Comparison of ENCODE assay signal across 26 cellular contexts in the genomic region with DNA sequence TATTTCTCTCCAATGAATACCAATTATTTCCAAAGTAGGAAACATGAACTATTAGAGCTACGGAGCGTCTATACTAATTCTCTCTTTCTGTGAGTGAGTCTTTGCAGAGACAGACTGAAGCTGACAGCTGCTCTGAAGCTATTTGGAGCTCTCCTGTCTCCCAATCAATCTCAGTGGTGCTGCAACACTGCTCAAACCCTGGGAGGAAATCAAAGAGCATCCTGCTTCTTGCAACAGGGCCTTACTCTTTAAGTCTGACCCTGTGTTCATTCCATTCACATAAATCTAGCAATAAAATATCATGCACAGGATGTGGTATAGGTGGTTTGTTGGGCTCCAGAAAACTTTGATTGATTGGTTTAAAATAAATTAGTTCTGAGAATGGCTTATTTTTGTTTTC.
DNase-seq lines count a peak whose midpoint lies in the region; ATAC-seq, FAIRE-seq and TF ChIP-seq lines count a peak whose summit lies in the region.
"Had no signal": no experiment of that assay in that cellular context is flagged by ENCODE, and none has a peak within 500 bp of the region (broad histone marks: within the 10 kb centered on the region; RNA-seq: fewer than 3 reads in every experiment).

No MANE protein-coding gene starts in this region.

- H4K20me1 ChIP-seq in PC-3 (ENCODE audit: low read length): no peaks in the 10 kb centered on the region
- no peaks in the 10 kb centered on the region for H4K20me1 ChIP-seq in GM23338 (replicated peaks; ENCODE audit: insufficient read depth)

- H3K4me3 ChIP-seq in A549: no peak overlapping the region
- no peak overlapping the region for H3K4me3 ChIP-seq in PC-3 (ENCODE audit: low read length)
- no peak overlapping the region for H3K4me3 ChIP-seq in GM23338
- no peak overlapping the region for H3K4me3 ChIP-seq in Peyer's patch
- H3K4me3 ChIP-seq: GM12878 had no signal

- H3K36me3 ChIP-seq in PC-3 (ENCODE audit: low read depth, low read length) (no peaks in the 10 kb centered on the region), GM23338 (ENCODE audit: insufficient read depth) (no peaks in the 10 kb centered on the region), Peyer's patch (no peaks in the 10 kb centered on the region)

- ATAC-seq in A549 (no peak), PC-3 (peak; percentile 35; the same call in 1 of the 2 replicates), GM23338 (no peak), GM21723 (IDR thresholded peaks at IDR 0.05; ENCODE audit: unreplicated experiment) (no peak)
- ATAC-seq: GM12878 had no signal

- TF ChIP-seq POLR2A in A549 (IDR thresholded peaks at IDR 0.05; ENCODE audit: low read length) (no peak), Peyer's patch (IDR thresholded peaks at IDR 0.05) (no peak)

- H3K36me3 Mint-ChIP-seq in mesothelial cell of epicardium (no peaks in the 10 kb centered on the region), GM23338 (ENCODE audit: low read depth) (no peaks in the 10 kb centered on the region)
- H3K36me3 Mint-ChIP-seq: IgD-negative memory B cell had no signal

- H3K9me3 Mint-ChIP-seq in mesothelial cell of epicardium (no peaks in the 10 kb centered on the region), GM23338 (no peaks in the 10 kb centered on the region)

- H3F3A ChIP-seq in PC-3 (ENCODE audit: low read length, unreplicated experiment): no peaks in the 10 kb centered on the region
- H3F3A ChIP-seq in GM23338 (replicated peaks; ENCODE audit: low read depth): no peaks in the 10 kb centered on the region

- no peak for TF ChIP-seq RAD21 in A549 (conservative IDR thresholded peaks at IDR 0.05 in 1 of 2, IDR thresholded peaks at IDR 0.05 in 1 of 2)

- 92% methylated on average over 2 of the region's 2 CpGs for WGBS in A549 (ENCODE audit: missing lambda C conversion rate)

- H3K27ac Mint-ChIP-seq in mesothelial cell of epicardium (peak overlapping the region; percentile 77), GM23338 (no peak overlapping the region)
- H3K27ac Mint-ChIP-seq: CD4-positive, alpha-beta T cell; IgD-negative memory B cell had no signal

- POLR2A ChIA-PET in A549 (lab: Yijun Ruan, JAX): no interaction called here
- POLR2A ChIA-PET in PC-3 (lab: Charles Lee; ENCODE audit: unreplicated experiment): no interaction called here

- no peak for TF ChIP-seq EP300 in A549 (IDR thresholded peaks at IDR 0.05)

- peaks cover 75% of the 10 kb centered on the region for H3K4me1 Mint-ChIP-seq in mesothelial cell of epicardium
- H3K4me1 Mint-ChIP-seq in GM23338: no peaks in the 10 kb centered on the region
- H3K4me1 Mint-ChIP-seq: IgD-negative memory B cell had no signal

- H3K4me3 Mint-ChIP-seq in mesothelial cell of epicardium: no peak overlapping the region
- no peak overlapping the region for H3K4me3 Mint-ChIP-seq in GM23338
- H3K4me3 Mint-ChIP-seq: CD4-positive, alpha-beta T cell; IgD-negative memory B cell had no signal

- peak; percentile 49 for FAIRE-seq in A549 (lab: Jason Lieb, UNC)
- FAIRE-seq: GM12878 had no signal

- CTCF ChIA-PET in A549 (lab: Yijun Ruan, JAX): interaction anchor here (1.2 kb wide), 1 partner anchor 12 kb away, joined by 4 read pairs; no protein-coding TSS in a partner anchor
- CTCF ChIA-PET in PC-3 (lab: Charles Lee): no interaction called here

- H3K27me3 Mint-ChIP-seq in mesothelial cell of epicardium (ENCODE audit: low read depth) (no peaks in the 10 kb centered on the region), GM23338 (ENCODE audit: insufficient read depth, low read depth, poor library complexity) (no peaks in the 10 kb centered on the region)
- H3K27me3 Mint-ChIP-seq: CD4-positive, alpha-beta T cell; IgD-negative memory B cell had no signal

- no peak for DNase-seq in A549 (ENCODE audit: low read depth in 1 of 2, low spot score in 1 of 2)
- no peak for DNase-seq in PC-3
- DNase-seq in mesothelial cell of epicardium (ENCODE audit: low spot score in 2 of 2, unreplicated experiment in 2 of 2): no peak
- DNase-seq in retina: peak; percentile 18
- no peak for DNase-seq in GM23338 (ENCODE audit: low spot score)
- no peak for DNase-seq in Peyer's patch
- DNase-seq: ACHN; Caco-2; CD4-positive, alpha-beta T cell; EL; GDM1; NCI-H1092; NCI-H1417 treated with DMSO at 0.1 percent for 48 hours; NCI-H187; NCI-H2107; NCI-H446; NCI-H524 treated with DMSO at 0.1 percent for 48 hours; NCI-H774; SHP77 had no signal

- H2AFZ ChIP-seq in PC-3 (ENCODE audit: low read length): no peak overlapping the region
- H2AFZ ChIP-seq in GM23338: no peak overlapping the region

- TF ChIP-seq CTCF in A549 (IDR thresholded peaks at IDR 0.05) (no peak), PC-3 (conservative IDR thresholded peaks at IDR 0.05; ENCODE audit: low read depth, low read length) (no peak), mesothelial cell of epicardium (IDR thresholded peaks at IDR 0.05; ENCODE audit: unreplicated experiment) (no peak), GM23338 (conservative IDR thresholded peaks at IDR 0.05; ENCODE audit: low read depth in 2 of 2) (no peak), Peyer's patch (IDR thresholded peaks at IDR 0.05) (no peak)

- H3K9me2 ChIP-seq in PC-3 (replicated peaks; ENCODE audit: low read length) (no peaks in the 10 kb centered on the region), GM23338 (ENCODE audit: insufficient read depth) (no peaks in the 10 kb centered on the region)

- no peaks in the 10 kb centered on the region for H3K27me3 ChIP-seq in PC-3 (ENCODE audit: low read length)
- no peaks in the 10 kb centered on the region for H3K27me3 ChIP-seq in GM23338 (ENCODE audit: insufficient read depth)
- H3K27me3 ChIP-seq in Peyer's patch: no peaks in the 10 kb centered on the region

- no peak overlapping the region for H3K27ac ChIP-seq in A549
- H3K27ac ChIP-seq in PC-3 (ENCODE audit: low read length): no peak overlapping the region
- H3K27ac ChIP-seq in GM23338 (ENCODE audit: low read depth): no peak overlapping the region
- no peak overlapping the region for H3K27ac ChIP-seq in Peyer's patch
- H3K27ac ChIP-seq: 22Rv1, HL-60, KMS-11, RWPE1 had no signal

- no peaks in the 10 kb centered on the region for H3K79me2 ChIP-seq in PC-3 (ENCODE audit: low read length)
- no peaks in the 10 kb centered on the region for H3K79me2 ChIP-seq in GM23338 (replicated peaks; ENCODE audit: insufficient read depth)

- no TSS peak for BruUV-seq in PC-3 (replicated peaks; lab: Mats Ljungman, UMichigan)

- H3K9me3 ChIP-seq in A549 (no peaks in the 10 kb centered on the region), PC-3 (ENCODE audit: low read length) (no peaks in the 10 kb centered on the region), Peyer's patch (no peaks in the 10 kb centered on the region)
- H3K9me3 ChIP-seq: Caco-2 had no signal

- H3K4me1 ChIP-seq in A549 (no peaks in the 10 kb centered on the region), PC-3 (ENCODE audit: insufficient read depth, low read length) (no peaks in the 10 kb centered on the region), GM23338 (ENCODE audit: insufficient read depth) (no peaks in the 10 kb centered on the region), Peyer's patch (peaks cover 0 to 5% (median 0%) of the 10 kb centered on the region in 4 donors)
- H3K4me1 ChIP-seq: Caco-2 had no signal

- no peak overlapping the region for H3K9ac ChIP-seq in PC-3 (ENCODE audit: low read length)
- H3K9ac ChIP-seq: KMS-11 had no signal

- intact Hi-C loops in PC-3 (cut with micrococcal nuclease): no loop called here

- H3K4me2 ChIP-seq in A549: no peak overlapping the region
- no peak overlapping the region for H3K4me2 ChIP-seq in PC-3 (ENCODE audit: low read length)
- H3K4me2 ChIP-seq in GM23338: no peak overlapping the region
- H3K4me2 ChIP-seq: KMS-11 had no signal

TF ChIP-seq in A549, 52 proteins besides CTCF, POLR2A, EP300 and RAD21 (continues in another document):
- TF ChIP-seq, protein P1, sequence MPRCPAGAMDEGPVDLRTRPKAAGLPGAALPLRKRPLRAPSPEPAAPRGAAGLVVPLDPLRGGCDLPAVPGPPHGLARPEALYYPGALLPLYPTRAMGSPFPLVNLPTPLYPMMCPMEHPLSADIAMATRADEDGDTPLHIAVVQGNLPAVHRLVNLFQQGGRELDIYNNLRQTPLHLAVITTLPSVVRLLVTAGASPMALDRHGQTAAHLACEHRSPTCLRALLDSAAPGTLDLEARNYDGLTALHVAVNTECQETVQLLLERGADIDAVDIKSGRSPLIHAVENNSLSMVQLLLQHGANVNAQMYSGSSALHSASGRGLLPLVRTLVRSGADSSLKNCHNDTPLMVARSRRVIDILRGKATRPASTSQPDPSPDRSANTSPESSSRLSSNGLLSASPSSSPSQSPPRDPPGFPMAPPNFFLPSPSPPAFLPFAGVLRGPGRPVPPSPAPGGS (IDR thresholded peaks at IDR 0.05): no peak
- TF ChIP-seq, protein P2, sequence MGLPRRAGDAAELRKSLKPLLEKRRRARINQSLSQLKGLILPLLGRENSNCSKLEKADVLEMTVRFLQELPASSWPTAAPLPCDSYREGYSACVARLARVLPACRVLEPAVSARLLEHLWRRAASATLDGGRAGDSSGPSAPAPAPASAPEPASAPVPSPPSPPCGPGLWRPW (IDR thresholded peaks at IDR 0.05): no peak
- no peak for TF ChIP-seq HOXA7 (CRISPR knock-in tag; IDR thresholded peaks at IDR 0.05)
- no peak for TF ChIP-seq FOSL2 (IDR thresholded peaks at IDR 0.05)
- TF ChIP-seq FOSL2 (CRISPR knock-in tag; IDR thresholded peaks at IDR 0.05): no peak
- no peak for TF ChIP-seq CEBPB (IDR thresholded peaks at IDR 0.05)
- TF ChIP-seq HOXB13 (CRISPR knock-in tag; IDR thresholded peaks at IDR 0.05; ENCODE audit: low read depth): no peak

TF ChIP-seq in GM23338, 12 proteins besides CTCF, POLR2A, EP300 and RAD21 (continues in another document):
- TF ChIP-seq STAT1 (IDR thresholded peaks at IDR 0.05; ENCODE audit: unreplicated experiment): no peak
